In the genomic region with DNA sequence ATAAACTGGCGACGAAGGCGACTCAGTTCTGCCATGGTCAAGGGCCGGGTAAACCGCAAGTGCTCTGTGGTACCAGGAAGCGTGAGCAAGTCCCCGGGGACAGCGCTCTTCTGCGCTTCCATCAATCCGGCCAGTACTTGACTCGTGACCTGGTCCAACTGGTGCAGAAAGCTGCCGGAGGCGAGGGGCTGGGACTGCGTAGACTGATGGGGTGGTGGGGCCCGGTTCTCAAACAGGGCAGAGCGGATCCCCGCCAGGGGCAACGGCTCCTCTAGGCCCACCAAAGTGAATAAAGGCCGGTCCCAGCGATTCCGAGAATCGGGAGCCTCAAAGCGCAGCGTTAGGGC, we compare ENCODE assay signal across 8 cellular contexts. TPM values are rescaled to one million over a fixed set of nuclear protein-coding genes. Genes with fewer than 3 reads are reported as not detected.
DNase-seq lines count a peak whose midpoint lies in the region; ATAC-seq and TF ChIP-seq lines count a peak whose summit lies in the region.

No MANE protein-coding gene starts in this region.

- peaks cover 16% of the 10 kb centered on the region for H3F3A ChIP-seq in DOHH2 (ENCODE audit: control insufficient read depth, insufficient read depth)

- peaks cover 25% of the 10 kb centered on the region for H3K4me1 ChIP-seq in DOHH2 (ENCODE audit: control insufficient read depth, low read length)

- no peaks in the 10 kb centered on the region for H3K9me3 ChIP-seq in DOHH2 (ENCODE audit: control insufficient read depth, insufficient read depth, low read length)

- peaks cover 48% of the 10 kb centered on the region for H3K36me3 ChIP-seq in DOHH2 (ENCODE audit: control insufficient read depth, low read length)

- no peaks in the 10 kb centered on the region for H3K9me2 ChIP-seq in DOHH2 (replicated peaks; ENCODE audit: control insufficient read depth, low read length)

- peak overlapping the region; percentile 93 for H3K4me3 ChIP-seq in DOHH2 (ENCODE audit: low read length)

- DNase-seq in NAMALWA (ENCODE audit: low spot score) (peak; percentile 46), amniotic epithelial cell (ENCODE audit: low read depth) (peak; percentile 47), hepatic stellate cell (ENCODE audit: low spot score) (peak; percentile 78), renal cortical epithelial cell (ENCODE audit: low read depth) (peak; percentile 32), NCI-H1694 (lab: John Stamatoyannopoulos, UW) (no peak)

- H3K4me2 ChIP-seq in DOHH2 (ENCODE audit: low read length) = peak overlapping the region; percentile 84

- ATAC-seq in GM21529 (IDR thresholded peaks at IDR 0.05; ENCODE audit: unreplicated experiment) = peak; percentile 50
- no peak for ATAC-seq in HG03457 (IDR thresholded peaks at IDR 0.05; ENCODE audit: unreplicated experiment)

- H3K27ac ChIP-seq in DOHH2 (ENCODE audit: low read depth, low read length) = peak overlapping the region; percentile 40; the same call in 1 of the 2 replicates

- H3K79me2 ChIP-seq in DOHH2 (ENCODE audit: control insufficient read depth, low read length) = peaks cover 46% of the 10 kb centered on the region

- no peaks in the 10 kb centered on the region for H3K27me3 ChIP-seq in DOHH2 (ENCODE audit: control insufficient read depth, low read length)

- no peak for TF ChIP-seq CTCF in DOHH2 (IDR thresholded peaks at IDR 0.05; ENCODE audit: low read depth, low read length, poor library complexity, severe bottlenecking)

- H4K20me1 ChIP-seq in DOHH2 (ENCODE audit: control insufficient read depth, insufficient read depth, low read depth, low read length) = peaks cover 14% of the 10 kb centered on the region; the same call in 1 of the 2 replicates

RNA-seq across cellular contexts. Expression of gene KTI12, which starts 0.9 kb away (rescaled TPM):
- total RNA-seq in renal cortical epithelial cell = 14.1 and 15.4 TPM in 2 replicates

RNA-seq across cellular contexts. Expression of gene TXNDC12, which starts 22.2 kb away (rescaled TPM):
- total RNA-seq in renal cortical epithelial cell = 36.1 and 55.7 TPM in 2 replicates

RNA-seq across cellular contexts. Expression of gene BTF3L4, which starts 23.3 kb away (rescaled TPM):
- total RNA-seq in renal cortical epithelial cell = 46.1 and 104 TPM in 2 replicates

RNA-seq across cellular contexts. Expression of gene RAB3B, which starts 42.3 kb away (rescaled TPM):
- total RNA-seq in renal cortical epithelial cell = 15.6 and 33.9 TPM in 2 replicates
